8 cellular contexts compared by ENCODE assay signal in genomic region chr12:122421263-122421814, GRCh38. TPM values are rescaled to one million over a fixed set of nuclear protein-coding genes. Genes with fewer than 3 reads are reported as not detected.
DNase-seq lines count a peak whose midpoint lies in the region; ATAC-seq and TF ChIP-seq lines count a peak whose summit lies in the region.

No MANE protein-coding gene starts in this region.

- H3K4me1 ChIP-seq in adrenal gland (replicated peaks in 1 of 2) (peaks cover 19 to 48% of the 10 kb centered on the region in 2 donors), right atrium auricular region (peaks cover 0 to 26% of the 10 kb centered on the region in 2 donors)

- H3K27ac ChIP-seq in 22Rv1 (peak overlapping the region; percentile 97), adrenal gland (peak overlapping the region; percentile 95 to 100 (median 98)), right atrium auricular region (peak overlapping the region; percentile 98)

- intact Hi-C loops in adrenal gland (cut with DNase I) = loop anchor here in 1 of 2 donors (10.0 kb wide), 1 partner anchor 53 kb away; no protein-coding TSS in a partner anchor

- H3K9me3 ChIP-seq in adrenal gland (replicated peaks in 1 of 3) = no peaks in the 10 kb centered on the region
- no peaks in the 10 kb centered on the region for H3K9me3 ChIP-seq in right atrium auricular region

- TF ChIP-seq POLR2A in adrenal gland (IDR thresholded peaks at IDR 0.05) = peak in 1 of 2 donors; percentile 40

- ATAC-seq in HG02610 (IDR thresholded peaks at IDR 0.05; ENCODE audit: unreplicated experiment) = no peak

- no peak for TF ChIP-seq CTCF in 22Rv1 (IDR thresholded peaks at IDR 0.05)
- TF ChIP-seq CTCF in GM10266 (IDR thresholded peaks at IDR 0.05; ENCODE audit: control insufficient read depth, insufficient read depth, low read depth, missing control alignments) = no peak
- TF ChIP-seq CTCF in adrenal gland (IDR thresholded peaks at IDR 0.05) = no peak
- no peak for TF ChIP-seq CTCF in right atrium auricular region (IDR thresholded peaks at IDR 0.05)

- H3K36me3 ChIP-seq in adrenal gland (replicated peaks in 1 of 2) (no peaks in the 10 kb centered on the region), right atrium auricular region (no peaks in the 10 kb centered on the region)

- H3K27me3 ChIP-seq in adrenal gland = no peaks in the 10 kb centered on the region
- H3K27me3 ChIP-seq in right atrium auricular region = no peaks in the 10 kb centered on the region

- H3K4me3 ChIP-seq in adrenal gland = peak overlapping the region; percentile 13 to 99 (median 61)
- H3K4me3 ChIP-seq in right atrium auricular region = peak overlapping the region; percentile 83 to 95

- WGBS in adrenal gland, 4 donors = 3% methylated on average over 8 to 14 of the region's 14 CpGs

- DNase-seq in GM10266 (ENCODE audit: extremely low spot score) (peak; percentile 28), NCI-H510A treated with DMSO at 0.1 percent for 48 hours (lab: John Stamatoyannopoulos, UW) (peak; percentile 61), adrenal gland (peak; percentile 49 to 82 (median 70)), right atrium auricular region (ENCODE audit: low spot score) (peak; percentile 74), renal cortical epithelial cell (ENCODE audit: low read depth) (peak; percentile 51), iPS-NIHi11 (ENCODE audit: low spot score) (no peak)

RNA-seq across cellular contexts. Expression of gene CLIP1, which starts 1.1 kb away (rescaled TPM):
- total RNA-seq in adrenal gland (100 to 1,000 TPM in 3 of 8 donors, 10 to 100 TPM in 5; 50.8 to 134 (median 95.8) TPM), right atrium auricular region (100 to 1,000 TPM in 1 of 2 donors, 10 to 100 TPM in 1; 91.5 to 153 TPM), renal cortical epithelial cell (38.6 and 76.7 TPM in 2 replicates)
- polyA plus RNA-seq in adrenal gland = 100 to 1,000 TPM in 1 of 3 donors, 10 to 100 TPM in 2; 22.8 to 112 (median 41.0) TPM
